In the genomic region with DNA sequence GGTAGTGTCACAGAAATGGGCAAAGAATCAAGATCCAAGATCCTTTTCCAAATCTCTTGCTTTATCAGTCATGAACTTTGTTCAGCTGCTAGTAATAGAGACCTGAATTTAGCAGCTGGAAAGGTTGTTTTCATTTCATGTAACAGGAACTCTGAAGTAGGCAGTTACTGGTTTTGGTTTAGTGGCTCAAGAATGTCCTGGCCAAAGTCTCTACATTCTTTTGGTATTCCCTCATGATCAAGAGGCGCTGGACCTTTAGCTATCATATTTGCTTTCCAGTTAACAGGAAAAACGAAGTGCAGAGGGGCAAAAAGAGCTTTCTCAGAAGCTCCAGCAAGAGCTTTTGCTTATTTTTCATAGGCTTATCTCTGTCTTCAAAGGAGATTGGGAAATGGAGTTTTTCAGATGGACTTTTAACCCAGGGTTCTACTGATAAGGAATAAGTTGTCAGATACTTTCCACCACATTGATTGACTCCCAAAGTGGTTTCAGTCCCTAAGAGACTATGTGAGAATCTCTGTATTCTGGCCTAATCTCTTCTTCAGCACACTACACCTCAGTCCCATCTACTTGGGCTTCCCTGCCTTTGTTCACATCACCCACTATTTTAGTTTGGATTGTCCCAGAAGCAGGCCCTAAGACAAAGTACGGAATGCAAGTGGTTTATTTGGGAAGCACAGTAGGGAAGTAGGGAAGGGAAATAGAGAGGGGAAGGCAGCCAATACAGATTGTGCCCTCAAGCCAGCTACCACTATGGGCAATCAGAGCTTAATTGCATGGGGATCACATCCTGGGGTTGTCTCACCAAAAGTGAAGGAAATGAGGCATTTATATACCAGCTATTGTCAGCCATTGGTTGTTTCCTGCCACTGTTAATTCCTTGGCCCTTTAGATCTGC, we compare ENCODE assay signal across 17 cellular contexts.
DNase-seq lines count a peak whose midpoint lies in the region; ATAC-seq, FAIRE-seq and TF ChIP-seq lines count a peak whose summit lies in the region.
"Had no signal": no experiment of that assay in that cellular context is flagged by ENCODE, and none has a peak within 500 bp of the region (broad histone marks: within the 10 kb centered on the region; RNA-seq: fewer than 3 reads in every experiment).

No MANE protein-coding gene starts in this region.

- H3K27me3 ChIP-seq in adipocyte (replicated peaks; ENCODE audit: control insufficient read depth, insufficient read depth, low read length): no peaks in the 10 kb centered on the region
- no peaks in the 10 kb centered on the region for H3K27me3 ChIP-seq in right cardiac atrium (ENCODE audit: control insufficient read depth, insufficient read depth)
- no peaks in the 10 kb centered on the region for H3K27me3 ChIP-seq in pancreas

- no peaks in the 10 kb centered on the region for H3K36me3 ChIP-seq in adipocyte (ENCODE audit: control insufficient read depth, insufficient read depth, low read length, severe bottlenecking)
- H3K36me3 ChIP-seq in pancreas: no peaks in the 10 kb centered on the region

- FAIRE-seq in pancreas (lab: Jason Lieb, UNC): no peak
- FAIRE-seq: frontal cortex, GM12891 had no signal

- peak; percentile 3 for DNase-seq in ELR (ENCODE audit: low read depth)
- peak; percentile 1 for DNase-seq in adipocyte (ENCODE audit: low read depth)
- no peak for DNase-seq in right cardiac atrium
- DNase-seq in pancreas: no peak
- DNase-seq in NCI-H1417 (lab: John Stamatoyannopoulos, UW): no peak
- no peak for DNase-seq in HEK293T (ENCODE audit: extremely low spot score)
- DNase-seq in iPS-NIHi7 (ENCODE audit: extremely low spot score): no peak
- DNase-seq: activated CD8-positive, alpha-beta T cell treated with anti-CD3 and anti-CD28 coated beads, Interleukin-2, amount 10 ng/mL, durations not matched to agents 7 days and 5 days; GOT3; NCI-H1105 treated with DMSO at 0.1 percent for 48 hours; NCI-H510A; posterior cingulate gyrus; stimulated activated CD4-positive, alpha-beta T cell treated with anti-CD3 and anti-CD28 coated beads, Interleukin-2, amount 100 ng/mL, for 24 hours had no signal

- ATAC-seq in right cardiac atrium: peak; percentile 82 to 91
- peak in 3 of 4 donors; percentile 72 to 93 (median 82) for ATAC-seq in pancreas
- no peak for ATAC-seq in HG03196 (IDR thresholded peaks at IDR 0.05; ENCODE audit: unreplicated experiment)
- ATAC-seq: activated CD8-positive, alpha-beta T cell treated with anti-CD3 and anti-CD28 coated beads, Interleukin-2, amount 10 ng/mL, durations not matched to agents 7 days and 5 days; Panc1 had no signal

- intact Hi-C loops in right cardiac atrium (cut with DNase I): no loop called here
- intact Hi-C loops in pancreas (cut with DNase I): no loop called here

- no peak overlapping the region for H3K4me3 ChIP-seq in adipocyte (ENCODE audit: low read length)
- H3K4me3 ChIP-seq in right cardiac atrium (ENCODE audit: low read length): no peak overlapping the region
- no peak overlapping the region for H3K4me3 ChIP-seq in pancreas

- POLR2A ChIA-PET in HEK293T (lab: Yijun Ruan, JAX): no interaction called here

- H3K9ac ChIP-seq in adipocyte (ENCODE audit: low read length): no peak overlapping the region

- WGBS in right cardiac atrium: 26% methylated on average over 3 of the region's 3 CpGs
- 28 to 36% methylated on average over 3 of the region's 3 CpGs for WGBS in pancreas, 2 donors

- CTCF ChIA-PET in HEK293T (lab: Yijun Ruan, JAX): no interaction called here

- H3K4me1 ChIP-seq in adipocyte (ENCODE audit: control insufficient read depth, insufficient read depth, low read length) (peaks cover 12% of the 10 kb centered on the region), right cardiac atrium (ENCODE audit: control insufficient read depth, insufficient read depth, low read length) (peaks cover 4% of the 10 kb centered on the region), pancreas (peaks cover 0 to 8% (median 0%) of the 10 kb centered on the region in 3 donors)

- H3K9me3 ChIP-seq in adipocyte (ENCODE audit: control insufficient read depth, low read length) (no peaks in the 10 kb centered on the region), right cardiac atrium (ENCODE audit: control insufficient read depth, low read length) (no peaks in the 10 kb centered on the region), pancreas (no peaks in the 10 kb centered on the region)

- no peak for TF ChIP-seq CTCF in pancreas (IDR thresholded peaks at IDR 0.05)

- no peak overlapping the region for H3K27ac ChIP-seq in right cardiac atrium (ENCODE audit: low read length)
- H3K27ac ChIP-seq in pancreas: peak overlapping the region in 1 of 4 donors; percentile 25

TF ChIP-seq in HEK293T, 16 proteins besides CTCF, POLR2A, EP300 and RAD21:
- no peak for TF ChIP-seq LEF1 (IDR thresholded peaks at IDR 0.05; ENCODE audit: borderline replicate concordance)
- TF ChIP-seq, protein P1, sequence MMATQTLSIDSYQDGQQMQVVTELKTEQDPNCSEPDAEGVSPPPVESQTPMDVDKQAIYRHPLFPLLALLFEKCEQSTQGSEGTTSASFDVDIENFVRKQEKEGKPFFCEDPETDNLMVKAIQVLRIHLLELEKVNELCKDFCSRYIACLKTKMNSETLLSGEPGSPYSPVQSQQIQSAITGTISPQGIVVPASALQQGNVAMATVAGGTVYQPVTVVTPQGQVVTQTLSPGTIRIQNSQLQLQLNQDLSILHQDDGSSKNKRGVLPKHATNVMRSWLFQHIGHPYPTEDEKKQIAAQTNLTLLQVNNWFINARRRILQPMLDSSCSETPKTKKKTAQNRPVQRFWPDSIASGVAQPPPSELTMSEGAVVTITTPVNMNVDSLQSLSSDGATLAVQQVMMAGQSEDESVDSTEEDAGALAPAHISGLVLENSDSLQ (IDR thresholded peaks at IDR 0.05): no peak
- TF ChIP-seq FOXK2 (IDR thresholded peaks at IDR 0.05): no peak
- no peak for TF ChIP-seq ZNF384 (IDR thresholded peaks at IDR 0.05)
- TF ChIP-seq ARNT (IDR thresholded peaks at IDR 0.05): no peak
- no peak for TF ChIP-seq L3MBTL2 (conservative IDR thresholded peaks at IDR 0.05)
- no peak for TF ChIP-seq BHLHE40 (IDR thresholded peaks at IDR 0.05; ENCODE audit: borderline replicate concordance)
- no peak for TF ChIP-seq SUZ12 (IDR thresholded peaks at IDR 0.05)
- TF ChIP-seq HDGF (IDR thresholded peaks at IDR 0.05; ENCODE audit: borderline replicate concordance): no peak
- TF ChIP-seq TARDBP (IDR thresholded peaks at IDR 0.05): no peak
- TF ChIP-seq FOXM1 (IDR thresholded peaks at IDR 0.05; ENCODE audit: borderline replicate concordance): no peak
- no peak for TF ChIP-seq CTBP1 (IDR thresholded peaks at IDR 0.05; ENCODE audit: borderline replicate concordance)
- TF ChIP-seq FOXA1 (IDR thresholded peaks at IDR 0.05): no peak
- no peak for TF ChIP-seq NFRKB (IDR thresholded peaks at IDR 0.05)
- no peak for TF ChIP-seq ELF4 (IDR thresholded peaks at IDR 0.05)

Comparison
In these comparisons a context has a peak if more than half of its experiments do, and no peak if none do; other contexts are left out.
1. DNase-seq: peak in ELR (single experiment) and adipocyte (single experiment); none in right cardiac atrium (0 of 3), pancreas (0 of 6), NCI-H1417 (0 of 3), HEK293T (single experiment) and iPS-NIHi7 (single experiment).